In the genomic region with DNA sequence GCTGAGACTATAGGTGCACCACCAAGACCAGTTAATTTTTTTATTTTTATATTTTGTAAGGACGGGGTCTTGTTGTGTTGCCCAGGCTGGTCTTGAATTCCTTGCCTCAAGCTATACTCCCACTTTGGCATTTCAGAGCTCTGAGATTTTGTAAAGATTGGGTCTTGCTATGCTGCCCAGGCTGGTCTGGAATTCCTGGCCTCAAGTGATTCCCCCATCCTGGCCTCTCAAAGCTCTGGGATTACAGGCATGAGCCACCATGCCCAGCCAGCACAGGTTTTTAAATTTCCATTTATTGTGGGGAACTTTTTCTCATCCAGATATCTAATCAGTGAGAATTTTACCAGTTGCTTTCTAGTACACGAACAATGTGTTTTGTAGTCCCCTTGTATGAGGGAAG, we compare ENCODE assay signal across 11 cellular contexts.
"Had no signal": no experiment of that assay in that cellular context is flagged by ENCODE, and none has a peak within 500 bp of the region (broad histone marks: within the 10 kb centered on the region; RNA-seq: fewer than 3 reads in every experiment).

No MANE protein-coding gene starts in this region.

- ATAC-seq: T-cell had no signal

- H3K4me3 ChIP-seq: coronary artery had no signal

- H3K27ac ChIP-seq: coronary artery had no signal

- DNase-seq: activated CD4-positive, alpha-beta T cell treated with anti-CD3 and anti-CD28 coated beads, Interleukin-2, amount 50 U/mL, for 1 hour; activated CD4-positive, CD25-positive, alpha-beta regulatory T cell; activated naive CD4-positive, alpha-beta T cell treated with anti-CD3 and anti-CD28 coated beads, Interleukin-2, amount 10 ng/mL, durations not matched to agents 7 days and 5 days; caudate nucleus; effector CD4-positive, alpha-beta T cell; foreskin melanocyte; head of caudate nucleus; retina; T-cell; T1000 had no signal
